ENCODE assay signal across 33 cellular contexts in genomic region chr6:24296944-24297343, GRCh38.
"Had no signal": no experiment of that assay in that cellular context is flagged by ENCODE, and none has a peak within 500 bp of the region (broad histone marks: within the 10 kb centered on the region; RNA-seq: fewer than 3 reads in every experiment).

No MANE protein-coding gene starts in this region.

- H3K36me3 ChIP-seq: adrenal gland, ascending aorta, brain microvascular endothelial cell, breast epithelium, cardiac muscle cell had no signal

- DNase-seq: activated effector memory CD4-positive, alpha-beta T cell treated with anti-CD3 and anti-CD28 coated beads, Interleukin-2, amount 50 U/mL, for 16 hours; activated effector memory CD4-positive, alpha-beta T cell treated with Interleukin-2 at 50 U/mL for 16 hours; activated gamma-delta T cell; activated gamma-delta T cell treated with Interleukin-2 at 50 U/mL for 16 hours; activated naive CD4-positive, alpha-beta T cell; activated naive CD4-positive, alpha-beta T cell treated with anti-CD3 and anti-CD28 coated beads for 36 hours; activated naive CD4-positive, alpha-beta T cell treated with anti-CD3 and anti-CD28 coated beads, Interleukin-2, amount 10 ng/mL, durations not matched to agents 7 days and 5 days; activated naive CD4-positive, alpha-beta T cell treated with anti-CD3 and anti-CD28 coated beads, Interleukin-2, amount 50 U/mL, for 16 hours; activated naive CD4-positive, alpha-beta T cell treated with Interleukin-2 at 50 U/mL for 16 hours; activated naive CD8-positive, alpha-beta T cell treated with anti-CD3 and anti-CD28 coated beads for 36 hours; activated naive CD8-positive, alpha-beta T cell treated with anti-CD3 and anti-CD28 coated beads, Interleukin-2, amount 10 ng/mL, durations not matched to agents 7 days and 5 days; activated naive CD8-positive, alpha-beta T cell treated with anti-CD3 and anti-CD28 coated beads, Interleukin-2, amount 50 U/mL, for 24 hours; activated T-cell treated with anti-CD3 and anti-CD28 coated beads, Interleukin-2, amount 50 U/mL, for 24 hours; activated T-cell treated with anti-CD3 and anti-CD28 coated beads, Interleukin-2, amount 50 U/mL, for 4 hours; activated T-cell treated with anti-CD3 and anti-CD28 coated beads, Interleukin-2, amount 50 U/mL, for 48 hours; activated T-cell treated with anti-CD3 and anti-CD28 coated beads, Interleukin-2, amount 50 U/mL, for 72 hours; adrenal gland; amniotic stem cell; amygdala; anterior cingulate cortex; aorta; body of pancreas; brain microvascular endothelial cell; caudate nucleus; central memory CD4-positive, alpha-beta T cell; cerebellar nuclear complex had no signal

- FAIRE-seq: astrocyte, bronchial epithelial cell had no signal

- H3K27me3 ChIP-seq: adrenal gland, ascending aorta, body of pancreas, brain microvascular endothelial cell, breast epithelium, cardiac muscle cell had no signal

- H3K4me1 ChIP-seq: adrenal gland, ascending aorta, body of pancreas, breast epithelium had no signal

- H3K27ac ChIP-seq: adrenal gland, ascending aorta, body of pancreas, brain microvascular endothelial cell, breast epithelium, cardiac muscle cell had no signal

- ATAC-seq: activated naive CD4-positive, alpha-beta T cell treated with anti-CD3 and anti-CD28 coated beads, Interleukin-2, amount 50 U/mL, for 72 hours; activated naive CD8-positive, alpha-beta T cell treated with anti-CD3 and anti-CD28 coated beads, Interleukin-2, amount 50 U/mL, for 24 hours; activated T-cell treated with anti-CD3 and anti-CD28 coated beads, Interleukin-2, amount 50 U/mL, for 4 hours; activated T-cell treated with anti-CD3 and anti-CD28 coated beads, Interleukin-2, amount 50 U/mL, for 72 hours; activated T-helper 17 cell treated with anti-CD3 and anti-CD28 coated beads, Interleukin-2, amount 50 U/mL, for 72 hours; body of pancreas had no signal

- H3K4me3 ChIP-seq: adrenal gland, ascending aorta, body of pancreas, breast epithelium, cardiac muscle cell had no signal

- H3K9me3 ChIP-seq: adrenal gland, ascending aorta, body of pancreas, breast epithelium had no signal
